Comparison of ENCODE assay signal across 18 cellular contexts in the genomic region with DNA sequence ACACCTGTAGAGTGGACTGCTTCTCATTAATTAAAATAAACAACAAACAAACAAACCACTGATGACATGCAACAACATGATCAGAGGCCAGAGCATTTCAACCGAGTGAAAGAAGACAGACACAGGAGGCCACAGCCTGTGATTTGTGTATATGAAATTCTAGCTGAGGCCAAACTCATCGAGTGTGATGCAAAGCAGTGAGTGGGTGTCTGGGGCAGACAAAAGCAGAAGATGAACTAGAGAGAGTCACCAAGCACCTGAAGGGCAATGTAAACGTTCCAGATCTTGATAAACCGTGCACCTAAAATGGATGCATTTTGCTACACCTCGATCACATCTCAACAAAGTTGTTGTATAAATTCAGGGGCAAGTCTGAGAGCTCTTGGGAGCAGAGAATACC.
A peak's percentile ranks its signal among the peaks of the same experiment; 100 is the strongest.
DNase-seq lines count a peak whose midpoint lies in the region; ATAC-seq and TF ChIP-seq lines count a peak whose summit lies in the region.
"Had no signal": no experiment of that assay in that cellular context is flagged by ENCODE, and none has a peak within 500 bp of the region (broad histone marks: within the 10 kb centered on the region; RNA-seq: fewer than 3 reads in every experiment).

No MANE protein-coding gene starts in this region.

- H3K9me3 ChIP-seq in IMR-90 (ENCODE audit: control insufficient read depth, insufficient read depth, low read length) (no peaks in the 10 kb centered on the region), neuronal stem cell (replicated peaks in 1 of 2; ENCODE audit: control insufficient read depth in 2 of 2, insufficient read depth in 1 of 2, low read depth in 1 of 2, low read length in 2 of 2) (no peaks in the 10 kb centered on the region)
- H3K9me3 ChIP-seq: MG63 had no signal

- H2BK15ac ChIP-seq in IMR-90 (ENCODE audit: low read depth, low read length) = no peak overlapping the region
- H2BK15ac ChIP-seq in neuronal stem cell (ENCODE audit: low read length) = no peak overlapping the region

- no peak overlapping the region for H2BK120ac ChIP-seq in IMR-90 (ENCODE audit: low read depth, low read length)
- no peak overlapping the region for H2BK120ac ChIP-seq in neuronal stem cell (ENCODE audit: low read depth, low read length)

- H2AK9ac ChIP-seq in IMR-90 (replicated peaks; ENCODE audit: low read depth, low read length, poor library complexity) = no peak overlapping the region

- peaks cover 13% of the 10 kb centered on the region for H3K9me1 ChIP-seq in IMR-90 (ENCODE audit: insufficient read depth, low read length)

- ATAC-seq in GM18519 (IDR thresholded peaks at IDR 0.05; ENCODE audit: low FRiP score, unreplicated experiment) (peak; percentile 58), HG02623 (IDR thresholded peaks at IDR 0.05; ENCODE audit: unreplicated experiment) (peak; percentile 52), IMR-90 (ENCODE audit: low read depth) (no peak)
- ATAC-seq: HepG2, SK-N-SH treated with all-trans-retinoic acid at 6 μM for 48 hours had no signal

- no peak overlapping the region for H2AFZ ChIP-seq in IMR-90 (replicated peaks; ENCODE audit: low read length, poor library complexity)
- peak overlapping the region; percentile 36 for H2AFZ ChIP-seq in neuronal stem cell (ENCODE audit: low read length)

- peak; percentile 12 for DNase-seq in IMR-90
- no peak for DNase-seq in neuronal stem cell (ENCODE audit: low spot score)
- no peak for DNase-seq in stimulated activated naive CD4-positive, alpha-beta T cell (lab: John Stamatoyannopoulos, UW)
- DNase-seq in posterior cingulate gyrus = no peak
- no peak for DNase-seq in SHP77 (lab: John Stamatoyannopoulos, UW)
- DNase-seq: AML-193; CD4-positive, alpha-beta T cell; DMS79 treated with DMSO at 0.1 percent for 48 hours; MG63; NCI-H1105; NCI-H1694 treated with DMSO at 0.1 percent for 48 hours; NCI-H446; NCI-H82; Right ventricle myocardium superior had no signal

- no peak overlapping the region for H3K56ac ChIP-seq in IMR-90 (ENCODE audit: extremely low read depth, insufficient read depth, low read length)

- H3K4ac ChIP-seq in IMR-90 (ENCODE audit: low read depth, low read length) = no peak overlapping the region
- H3K4ac ChIP-seq in neuronal stem cell (ENCODE audit: low read length) = no peak overlapping the region

- POLR2A ChIA-PET in IMR-90 (lab: Charles Lee; ENCODE audit: unreplicated experiment) = no interaction called here

- no peak overlapping the region for H2BK20ac ChIP-seq in IMR-90 (ENCODE audit: low read depth, low read length)

- no peak overlapping the region; the same call in 1 of the 2 replicates for H2AK5ac ChIP-seq in IMR-90 (ENCODE audit: low read depth, low read length)
- H2AK5ac ChIP-seq in neuronal stem cell (ENCODE audit: low read depth, low read length) = no peak overlapping the region

- CTCF ChIA-PET in IMR-90 (lab: Yijun Ruan, JAX) = no interaction called here

- H4K91ac ChIP-seq in IMR-90 (ENCODE audit: insufficient read depth, low read depth, low read length) (no peak overlapping the region), neuronal stem cell (ENCODE audit: low read depth, low read length, poor library complexity) (no peak overlapping the region)

- TF ChIP-seq RAD21 in IMR-90 (IDR thresholded peaks at IDR 0.05; ENCODE audit: low read length) = no peak

- no peak overlapping the region for H4K5ac ChIP-seq in IMR-90 (ENCODE audit: low read depth, low read length)

- H4K20me1 ChIP-seq in IMR-90 (ENCODE audit: insufficient read depth, low read length) = no peaks in the 10 kb centered on the region

- H4K8ac ChIP-seq in IMR-90 (ENCODE audit: low read depth in 2 of 2, low read length in 2 of 2) (no peak overlapping the region), neuronal stem cell (ENCODE audit: low read depth, low read length) (no peak overlapping the region)

- H3K14ac ChIP-seq in IMR-90 (replicated peaks; ENCODE audit: low read depth, low read length) (no peak overlapping the region), neuronal stem cell (ENCODE audit: low read length) (no peak overlapping the region)

- H3K23ac ChIP-seq in IMR-90 (ENCODE audit: low read depth, low read length) (no peak overlapping the region; the same call in 1 of the 2 replicates), neuronal stem cell (ENCODE audit: low read depth, low read length, poor library complexity) (no peak overlapping the region)

- H3K27ac ChIP-seq in IMR-90 (ENCODE audit: insufficient read depth, low read length) = no peak overlapping the region
- no peak overlapping the region for H3K27ac ChIP-seq in neuronal stem cell (replicated peaks; ENCODE audit: low read length)

- H3K27me3 ChIP-seq in IMR-90 (ENCODE audit: control insufficient read depth, insufficient read depth, low read length) (no peaks in the 10 kb centered on the region), neuronal stem cell (ENCODE audit: control insufficient read depth in 3 of 3, insufficient read depth in 3 of 3, low read depth in 1 of 3, low read length in 3 of 3) (no peaks in the 10 kb centered on the region)
- H3K27me3 ChIP-seq: MG63 had no signal

- BruUV-seq in IMR-90 (replicated peaks; lab: Mats Ljungman, UMichigan) = no TSS peak

- H3K4me3 ChIP-seq in IMR-90 (ENCODE audit: insufficient read depth, low read depth, low read length) (no peak overlapping the region), neuronal stem cell (ENCODE audit: low read length in 2 of 2) (no peak overlapping the region)
- H3K4me3 ChIP-seq: MG63 had no signal

- H2BK5ac ChIP-seq in IMR-90 (ENCODE audit: low read depth, low read length, poor library complexity, severe bottlenecking) = no peak overlapping the region
- H2BK5ac ChIP-seq in neuronal stem cell (ENCODE audit: low read length) = no peak overlapping the region

- H3K79me1 ChIP-seq in IMR-90 (ENCODE audit: low read depth in 1 of 2, low read length in 2 of 2) (no peaks in the 10 kb centered on the region), neuronal stem cell (ENCODE audit: low read depth, low read length) (no peaks in the 10 kb centered on the region)

- no peak for TF ChIP-seq CTCF in IMR-90 (conservative IDR thresholded peaks at IDR 0.05; ENCODE audit: low read depth, low read length)

- H3K4me2 ChIP-seq in IMR-90 (ENCODE audit: low read depth, low read length) = no peak overlapping the region
- H3K4me2 ChIP-seq in neuronal stem cell (ENCODE audit: insufficient read depth, low read length, poor library complexity, severe bottlenecking) = no peak overlapping the region

- TF ChIP-seq POLR2A in IMR-90 (IDR thresholded peaks at IDR 0.05; ENCODE audit: low read depth, low read length) = no peak

- in situ Hi-C loops in IMR-90 (cut with MboI; ENCODE audit: low sequenced_read_pairs) = no loop called here

- no peak overlapping the region for H2BK12ac ChIP-seq in neuronal stem cell (ENCODE audit: low read length)

- H3K4me1 ChIP-seq in IMR-90 (ENCODE audit: control insufficient read depth, insufficient read depth, low read length) = no peaks in the 10 kb centered on the region
- peaks cover 0 to 2% of the 10 kb centered on the region in 2 donors for H3K4me1 ChIP-seq in neuronal stem cell (ENCODE audit: control insufficient read depth in 2 of 2, insufficient read depth in 1 of 2, low read depth in 1 of 2, low read length in 2 of 2)

- H3K18ac ChIP-seq in IMR-90 (ENCODE audit: low read depth, low read length) = no peak overlapping the region
- H3K18ac ChIP-seq in neuronal stem cell (ENCODE audit: low read length) = no peak overlapping the region

- intact Hi-C loops in IMR-90 (cut with micrococcal nuclease) (no loop called here), posterior cingulate gyrus (cut with DNase I) (no loop called here)

- no peak overlapping the region for H3K9ac ChIP-seq in IMR-90 (ENCODE audit: low read depth, low read length)
- H3K9ac ChIP-seq in neuronal stem cell (ENCODE audit: low read depth, low read length, poor library complexity) = no peak overlapping the region

- H3K36me3 ChIP-seq in IMR-90 (ENCODE audit: control insufficient read depth, insufficient read depth, low read length) (no peaks in the 10 kb centered on the region), neuronal stem cell (replicated peaks in 1 of 2; ENCODE audit: control insufficient read depth in 2 of 2, insufficient read depth in 2 of 2, low read length in 2 of 2) (no peaks in the 10 kb centered on the region)
- H3K36me3 ChIP-seq: MG63 had no signal

- no CpG with 5 or more reads among the region's 5 CpGs for WGBS in IMR-90 (ENCODE audit: extremely low coverage in 2 of 2, insufficient read length in 1 of 2), 2 experiments
- no CpG with 5 or more reads among the region's 5 CpGs for WGBS in neuronal stem cell (ENCODE audit: extremely low coverage in 2 of 2, insufficient read length in 2 of 2, insufficient replicate concordance in 1 of 2), 2 donors

- dilution Hi-C loops in IMR-90 (cut with HindIII; ENCODE audit: low sequenced_read_pairs, unreplicated experiment) = no loop called here

TF ChIP-seq in IMR-90, 13 proteins besides CTCF, POLR2A, EP300 and RAD21:
- TF ChIP-seq CEBPB (IDR thresholded peaks at IDR 0.05; ENCODE audit: low read depth, low read length) = no peak
- TF ChIP-seq BHLHE40 (IDR thresholded peaks at IDR 0.05; ENCODE audit: low read depth, low read length) = no peak
- TF ChIP-seq MXI1 (IDR thresholded peaks at IDR 0.05; ENCODE audit: borderline replicate concordance, low read depth, low read length) = no peak
TF ChIP-seq in IMR-90: peak in this region for 0.
